Comparison of ENCODE assay signal across 8 cellular contexts in the genomic region with DNA sequence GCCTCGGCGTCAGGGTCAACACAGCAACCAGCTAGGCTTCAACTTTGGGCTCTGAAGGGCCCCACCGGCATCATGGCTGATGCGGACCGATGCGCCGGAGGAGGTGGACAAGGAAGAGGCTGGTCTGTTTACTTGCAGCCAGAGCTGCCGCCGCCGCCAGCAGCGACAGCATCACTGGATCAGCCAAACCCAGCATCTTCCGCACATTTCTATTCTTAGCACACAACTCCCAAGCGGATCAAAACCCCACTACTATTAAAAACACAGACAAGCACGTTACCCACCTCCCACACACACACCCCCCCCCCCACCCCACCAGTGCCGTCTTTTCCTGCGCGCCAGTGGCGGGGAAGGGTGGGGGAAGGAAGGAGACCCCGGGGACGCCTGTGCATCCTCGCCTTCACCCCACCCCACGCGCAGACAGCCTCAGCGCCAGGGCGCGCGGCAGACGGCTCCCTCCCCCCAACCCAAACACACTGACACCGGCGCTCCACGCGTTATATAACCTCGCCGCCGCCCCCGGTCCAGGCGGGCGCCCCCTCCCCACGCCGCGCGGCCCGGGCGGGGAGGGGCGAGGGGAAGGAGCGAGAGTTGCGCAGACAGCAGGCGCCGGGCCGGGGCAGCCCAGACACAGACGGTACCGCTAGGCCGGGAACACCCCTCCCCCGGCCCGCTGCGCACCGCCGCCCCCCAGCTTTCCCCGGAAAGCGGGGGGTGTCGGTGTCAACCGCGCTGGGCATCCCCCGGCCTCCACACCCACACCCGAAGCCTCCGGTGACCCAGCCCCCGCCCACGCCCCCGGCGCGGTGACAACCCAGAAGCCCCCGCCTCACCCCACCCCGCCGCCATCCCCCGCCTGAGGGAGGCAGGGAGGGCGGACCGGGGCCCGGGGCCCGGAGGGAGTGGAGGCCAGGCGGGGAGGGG. TPM values are rescaled to one million over a fixed set of nuclear protein-coding genes. Genes with fewer than 3 reads are reported as not detected.
DNase-seq lines count a peak whose midpoint lies in the region; ATAC-seq, FAIRE-seq and TF ChIP-seq lines count a peak whose summit lies in the region.

No MANE protein-coding gene starts in this region.

- H3K36me3 Mint-ChIP-seq in CD4-positive, CD25-positive, alpha-beta regulatory T cell: no peaks in the 10 kb centered on the region
- H3K36me3 Mint-ChIP-seq in T-helper 1 cell treated with Interleukin-12 subunit alpha and Interleukin-12 subunit beta and Interleukin-4 antibody, amounts not matched to agents 30 μg/mL and 1 μg/mL, for 36 hours (ENCODE audit: low read depth): peaks cover 3% of the 10 kb centered on the region

- peaks cover 13 to 41% (median 26%) of the 10 kb centered on the region in 4 donors for H3K4me1 Mint-ChIP-seq in CD4-positive, CD25-positive, alpha-beta regulatory T cell
- peaks cover 18% of the 10 kb centered on the region for H3K4me1 Mint-ChIP-seq in T-helper 1 cell treated with Interleukin-12 subunit alpha and Interleukin-12 subunit beta and Interleukin-4 antibody, amounts not matched to agents 30 μg/mL and 1 μg/mL, for 36 hours (ENCODE audit: low read depth)

- no peaks in the 10 kb centered on the region for H3K36me3 ChIP-seq in CD4-positive, CD25-positive, alpha-beta regulatory T cell (ENCODE audit: control insufficient read depth, insufficient read depth, low read length)
- no peaks in the 10 kb centered on the region for H3K36me3 ChIP-seq in ascending aorta
- H3K36me3 ChIP-seq in hepatocyte (replicated peaks; ENCODE audit: insufficient read depth, low read depth): no peaks in the 10 kb centered on the region

- peak overlapping the region; percentile 92 for H2AFZ ChIP-seq in hepatocyte

- H3K9me3 ChIP-seq in CD4-positive, CD25-positive, alpha-beta regulatory T cell (ENCODE audit: control insufficient read depth in 2 of 2, low read length in 2 of 2): no peaks in the 10 kb centered on the region
- H3K9me3 ChIP-seq in ascending aorta (no peaks in the 10 kb centered on the region), hepatocyte (ENCODE audit: low read depth) (no peaks in the 10 kb centered on the region)

- no peak for FAIRE-seq in urothelium cell line (lab: Jason Lieb, UNC)

- H3K4me3 Mint-ChIP-seq in CD4-positive, CD25-positive, alpha-beta regulatory T cell: peak overlapping the region; percentile 88 to 98 (median 94)
- peak overlapping the region; percentile 96 for H3K4me3 Mint-ChIP-seq in T-helper 1 cell treated with Interleukin-12 subunit alpha and Interleukin-12 subunit beta and Interleukin-4 antibody, amounts not matched to agents 30 μg/mL and 1 μg/mL, for 36 hours

- H4K20me1 ChIP-seq in hepatocyte (ENCODE audit: insufficient read depth, poor library complexity, severe bottlenecking): peaks cover 5% of the 10 kb centered on the region

- intact Hi-C loops in ascending aorta (cut with DNase I): loop anchor here (1.0 to 5.0 kb wide), 6 partner anchors 69 to 603 kb away; partner anchors contain the start of genes ADSS2, CEP170 and SDCCAG8

- H3K4me3 ChIP-seq in CD4-positive, CD25-positive, alpha-beta regulatory T cell (ENCODE audit: low read depth, low read length): peak overlapping the region; percentile 72
- H3K4me3 ChIP-seq in ascending aorta (peak overlapping the region; percentile 89 to 99), hepatocyte (peak overlapping the region; percentile 95)

- peak; percentile 48 to 68 (median 59) for DNase-seq in CD4-positive, CD25-positive, alpha-beta regulatory T cell
- DNase-seq in LHCN-M2 (ENCODE audit: low read depth) (peak; percentile 64), ascending aorta (ENCODE audit: low spot score in 2 of 2) (peak in 1 of 2 donors; percentile 81), hepatocyte (ENCODE audit: low spot score) (peak; percentile 58), renal cortical epithelial cell (ENCODE audit: low read depth) (peak; percentile 19), urothelium cell line (ENCODE audit: low spot score) (peak; percentile 52)

- TF ChIP-seq CTCF in ascending aorta (IDR thresholded peaks at IDR 0.05) (no peak), hepatocyte (IDR thresholded peaks at IDR 0.05; ENCODE audit: poor library complexity) (no peak)

- H3K27me3 Mint-ChIP-seq in CD4-positive, CD25-positive, alpha-beta regulatory T cell: peaks cover 20% of the 10 kb centered on the region
- H3K27me3 Mint-ChIP-seq in T-helper 1 cell treated with Interleukin-12 subunit alpha and Interleukin-12 subunit beta and Interleukin-4 antibody, amounts not matched to agents 30 μg/mL and 1 μg/mL, for 36 hours (ENCODE audit: low read depth): peaks cover 42% of the 10 kb centered on the region

- ATAC-seq in CD4-positive, CD25-positive, alpha-beta regulatory T cell (ENCODE audit: low read depth in 2 of 2): peak; percentile 37 to 40
- peak; percentile 31 for ATAC-seq in GM21526 (IDR thresholded peaks at IDR 0.05; ENCODE audit: low FRiP score, unreplicated experiment)

- peak overlapping the region; percentile 82 to 93 (median 91) for H3K27ac Mint-ChIP-seq in CD4-positive, CD25-positive, alpha-beta regulatory T cell
- H3K27ac Mint-ChIP-seq in T-helper 1 cell treated with Interleukin-12 subunit alpha and Interleukin-12 subunit beta and Interleukin-4 antibody, amounts not matched to agents 30 μg/mL and 1 μg/mL, for 36 hours: peak overlapping the region; percentile 94

- H3K4me2 ChIP-seq in hepatocyte: peak overlapping the region; percentile 95

- H3K9me2 ChIP-seq in hepatocyte (replicated peaks; ENCODE audit: insufficient read depth): no peaks in the 10 kb centered on the region

- no peaks in the 10 kb centered on the region for H3K27me3 ChIP-seq in CD4-positive, CD25-positive, alpha-beta regulatory T cell (ENCODE audit: control insufficient read depth, insufficient read depth, low read length)
- H3K27me3 ChIP-seq in ascending aorta (no peaks in the 10 kb centered on the region), hepatocyte (peaks cover 35% of the 10 kb centered on the region)

- H3K79me2 ChIP-seq in hepatocyte: peaks cover 10% of the 10 kb centered on the region

- H3K9me3 Mint-ChIP-seq in CD4-positive, CD25-positive, alpha-beta regulatory T cell: peaks cover 0 to 3% (median 0%) of the 10 kb centered on the region in 7 donors
- no peaks in the 10 kb centered on the region for H3K9me3 Mint-ChIP-seq in T-helper 1 cell treated with Interleukin-12 subunit alpha and Interleukin-12 subunit beta and Interleukin-4 antibody, amounts not matched to agents 30 μg/mL and 1 μg/mL, for 36 hours

- peak overlapping the region; percentile 91 for H3K27ac ChIP-seq in CD4-positive, CD25-positive, alpha-beta regulatory T cell (ENCODE audit: insufficient read depth, low read length, poor library complexity, severe bottlenecking)
- H3K27ac ChIP-seq in ascending aorta (peak overlapping the region; percentile 96 to 97), hepatocyte (peak overlapping the region; percentile 90)

- 1% methylated on average over 17 of the region's 80 CpGs for WGBS in hepatocyte (ENCODE audit: low lambda C conversion rate, missing lambda C conversion rate)

- H3K4me1 ChIP-seq in CD4-positive, CD25-positive, alpha-beta regulatory T cell (ENCODE audit: control insufficient read depth, insufficient read depth, low read length, poor library complexity, severe bottlenecking): peaks cover 17% of the 10 kb centered on the region
- H3K4me1 ChIP-seq in ascending aorta: peaks cover 0 to 8% of the 10 kb centered on the region in 2 donors
- H3K4me1 ChIP-seq in hepatocyte (ENCODE audit: insufficient read depth): peaks cover 6% of the 10 kb centered on the region

RNA-seq across cellular contexts. Expression of gene AKT3, which starts 0.7 kb away (rescaled TPM):
- total RNA-seq in CD4-positive, CD25-positive, alpha-beta regulatory T cell: 84.2 TPM
- polyA plus RNA-seq in CD4-positive, CD25-positive, alpha-beta regulatory T cell: 1 to 10 TPM in 3 of 4 donors, under 1 TPM in 1; 0.81 to 3.0 (median 2.3) TPM
- total RNA-seq in LHCN-M2 (2014; rRNA removed) (10.1 and 12.2 TPM in 2 replicates), ascending aorta (38.0 TPM), hepatocyte (13.0 and 16.9 TPM in 2 replicates), renal cortical epithelial cell (32.3 and 53.2 TPM in 2 replicates)
- polyA plus RNA-seq in LHCN-M2 (2012): 7.8 TPM
- 2.7 and 3.5 TPM in 2 replicates for polyA plus RNA-seq in hepatocyte
